In the genomic region with DNA sequence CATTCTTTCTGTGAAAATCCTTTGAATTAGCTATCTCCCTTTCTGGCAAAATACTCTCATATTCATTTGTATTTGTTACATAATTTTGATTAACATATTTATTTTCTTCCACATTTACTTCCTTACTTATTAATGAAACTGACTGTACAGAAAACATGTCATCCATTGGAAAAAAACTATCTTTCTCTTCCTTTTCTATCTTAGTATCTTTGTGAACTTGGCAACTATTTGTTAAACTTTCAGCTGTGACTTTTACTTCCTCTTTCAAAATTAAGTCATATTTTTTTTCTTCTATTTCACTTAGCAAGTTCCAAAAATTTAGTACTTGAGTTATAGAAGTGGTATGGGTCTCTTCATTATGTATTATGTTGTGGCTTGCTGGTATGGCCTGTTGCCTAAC, we compare ENCODE assay signal across 14 cellular contexts. TPM values are rescaled to one million over a fixed set of nuclear protein-coding genes. Genes with fewer than 3 reads are reported as not detected.
A peak's percentile ranks its signal among the peaks of the same experiment; 100 is the strongest.
DNase-seq lines count a peak whose midpoint lies in the region; ATAC-seq and TF ChIP-seq lines count a peak whose summit lies in the region.
"Had no signal": no experiment of that assay in that cellular context is flagged by ENCODE, and none has a peak within 500 bp of the region (broad histone marks: within the 10 kb centered on the region; RNA-seq: fewer than 3 reads in every experiment).

No MANE protein-coding gene starts in this region.

- no peak for TF ChIP-seq CTCF in DOHH2 (IDR thresholded peaks at IDR 0.05; ENCODE audit: low read depth, low read length, poor library complexity, severe bottlenecking)

- no peaks in the 10 kb centered on the region for H3K9me3 ChIP-seq in DOHH2 (ENCODE audit: control insufficient read depth, insufficient read depth, low read length)
- H3K9me3 ChIP-seq: A549 had no signal

- no peaks in the 10 kb centered on the region for H3K36me3 Mint-ChIP-seq in activated T-cell treated with anti-CD3 and anti-CD28 coated beads, Interleukin-2, amount 50 U/mL, for 4 hours (ENCODE audit: insufficient read depth)
- H3K36me3 Mint-ChIP-seq: activated naive CD4-positive, alpha-beta T cell treated with anti-CD3 and anti-CD28 coated beads, Interleukin-2, amount 50 U/mL, for 24 hours had no signal

- no peaks in the 10 kb centered on the region for H3K9me2 ChIP-seq in DOHH2 (replicated peaks; ENCODE audit: control insufficient read depth, low read length)

- no peak overlapping the region for H3K9ac ChIP-seq in mesendoderm (ENCODE audit: low read length)

- H3K27me3 Mint-ChIP-seq in activated T-cell treated with anti-CD3 and anti-CD28 coated beads, Interleukin-2, amount 50 U/mL, for 4 hours (ENCODE audit: low read depth) = peaks cover 9% of the 10 kb centered on the region

- no peak overlapping the region for H2BK120ac ChIP-seq in mesendoderm (ENCODE audit: low read depth, low read length)

- ATAC-seq in GM19035 (IDR thresholded peaks at IDR 0.05; ENCODE audit: unreplicated experiment) (peak; percentile 26), HG02763 (IDR thresholded peaks at IDR 0.05; ENCODE audit: unreplicated experiment) (peak; percentile 36), HG03571 (IDR thresholded peaks at IDR 0.05; ENCODE audit: unreplicated experiment) (peak; percentile 33)
- no peak for ATAC-seq in activated T-cell treated with anti-CD3 and anti-CD28 coated beads, Interleukin-2, amount 50 U/mL, for 4 hours
- ATAC-seq: A549 had no signal

- peaks cover 20% of the 10 kb centered on the region for H3F3A ChIP-seq in DOHH2 (ENCODE audit: control insufficient read depth, insufficient read depth)

- no peak overlapping the region for H2BK15ac ChIP-seq in mesendoderm (replicated peaks; ENCODE audit: low read depth)

- no peak overlapping the region for H4K8ac ChIP-seq in mesendoderm (ENCODE audit: low read depth, low read length)

- no peak overlapping the region for H3K56ac ChIP-seq in mesendoderm (ENCODE audit: low read length)

- H3K36me3 ChIP-seq in DOHH2 (ENCODE audit: control insufficient read depth, low read length) (no peaks in the 10 kb centered on the region), mesendoderm (ENCODE audit: control insufficient read depth, insufficient read depth, low read length) (no peaks in the 10 kb centered on the region)

- no peaks in the 10 kb centered on the region for H3K79me1 ChIP-seq in mesendoderm (ENCODE audit: low read length)

- H3K9me3 Mint-ChIP-seq in activated T-cell treated with anti-CD3 and anti-CD28 coated beads, Interleukin-2, amount 50 U/mL, for 4 hours = no peaks in the 10 kb centered on the region

- no peak overlapping the region for H3K23ac ChIP-seq in mesendoderm (ENCODE audit: low read length)

- H3K4me3 Mint-ChIP-seq in activated T-cell treated with anti-CD3 and anti-CD28 coated beads, Interleukin-2, amount 50 U/mL, for 4 hours = no peak overlapping the region
- H3K4me3 Mint-ChIP-seq: activated naive CD4-positive, alpha-beta T cell treated with anti-CD3 and anti-CD28 coated beads, Interleukin-2, amount 50 U/mL, for 24 hours had no signal

- no peaks in the 10 kb centered on the region for H3K27me3 ChIP-seq in DOHH2 (ENCODE audit: control insufficient read depth, low read length)
- H3K27me3 ChIP-seq in mesendoderm (ENCODE audit: insufficient read depth, low read length, poor library complexity) = no peaks in the 10 kb centered on the region

- H3K4me1 ChIP-seq in DOHH2 (ENCODE audit: control insufficient read depth, low read length) = peaks cover 50% of the 10 kb centered on the region
- H3K4me1 ChIP-seq in mesendoderm (ENCODE audit: control insufficient read depth, low read depth, low read length) = peaks cover 2% of the 10 kb centered on the region
- H3K4me1 ChIP-seq: A549 had no signal

- H3K4ac ChIP-seq in mesendoderm (ENCODE audit: low read depth, low read length) = no peak overlapping the region

- peak overlapping the region; percentile 29 for H3K4me3 ChIP-seq in DOHH2 (ENCODE audit: low read length)
- H3K4me3 ChIP-seq in mesendoderm (ENCODE audit: low read length) = no peak overlapping the region
- H3K4me3 ChIP-seq: A549 had no signal

- peak overlapping the region; percentile 43 for H3K4me2 ChIP-seq in DOHH2 (ENCODE audit: low read length)
- no peak overlapping the region for H3K4me2 ChIP-seq in mesendoderm (ENCODE audit: low read length)
- H3K4me2 ChIP-seq: A549 had no signal

- no peak overlapping the region for H3K18ac ChIP-seq in mesendoderm (ENCODE audit: low read length)

- H4K5ac ChIP-seq in mesendoderm (ENCODE audit: low read length) = no peak overlapping the region

- no peak overlapping the region for H2BK5ac ChIP-seq in mesendoderm (ENCODE audit: low read length)

- H3K79me2 ChIP-seq in DOHH2 (ENCODE audit: control insufficient read depth, low read length) (no peaks in the 10 kb centered on the region), mesendoderm (ENCODE audit: control insufficient read depth, insufficient read depth, low read length) (no peaks in the 10 kb centered on the region)

- H3K27ac ChIP-seq in DOHH2 (ENCODE audit: low read depth, low read length) (peak overlapping the region; percentile 47), mesendoderm (ENCODE audit: low read depth, low read length) (no peak overlapping the region)
- H3K27ac ChIP-seq: A549 had no signal

- H2AK5ac ChIP-seq in mesendoderm (ENCODE audit: low read length) = no peak overlapping the region

- no peak for DNase-seq in AG08395 (ENCODE audit: low spot score)
- no peak for DNase-seq in activated T-cell treated with anti-CD3 and anti-CD28 coated beads, Interleukin-2, amount 50 U/mL, for 4 hours
- no peak for DNase-seq in COR-L47 (lab: John Stamatoyannopoulos, UW)
- DNase-seq in mesendoderm = no peak
- DNase-seq: KBM-7; NCI-H2029 treated with DMSO at 0.1 percent for 48 hours; NK-92 treated with Interleukin-12 subunit alpha and Interleukin-12 subunit beta, amount 100 ng/mL, for 24 hours had no signal

- no peaks in the 10 kb centered on the region for H3K4me1 Mint-ChIP-seq in activated T-cell treated with anti-CD3 and anti-CD28 coated beads, Interleukin-2, amount 50 U/mL, for 4 hours (ENCODE audit: low read depth)
- H3K4me1 Mint-ChIP-seq: activated naive CD4-positive, alpha-beta T cell treated with anti-CD3 and anti-CD28 coated beads, Interleukin-2, amount 50 U/mL, for 24 hours had no signal

- no peaks in the 10 kb centered on the region for H4K20me1 ChIP-seq in DOHH2 (ENCODE audit: control insufficient read depth, insufficient read depth, low read depth, low read length)

RNA-seq across cellular contexts. Expression of a gene that starts 2.6 kb away (rescaled TPM):
- not detected for total RNA-seq in activated T-cell treated with anti-CD3 and anti-CD28 coated beads, Interleukin-2, amount 50 U/mL, for 4 hours
- 0.07 TPM for polyA plus RNA-seq in mesendoderm (2013, experiment 1 of 2)
- 0.07 TPM for polyA plus RNA-seq in mesendoderm (2013, experiment 2 of 2)
- total RNA-seq: T-helper 2 cell treated with Interferon-gamma antibody and Interleukin-4, amounts not matched to agents 100 ng/mL and 5 ng/mL, for 36 hours had no signal
- polyA plus RNA-seq: A549 had no signal

RNA-seq across cellular contexts. Expression of a gene that starts 24.8 kb away (rescaled TPM):
- not detected for total RNA-seq in activated T-cell treated with anti-CD3 and anti-CD28 coated beads, Interleukin-2, amount 50 U/mL, for 4 hours
- polyA plus RNA-seq in mesendoderm (2013, experiment 1 of 2) = 63.8 TPM
- polyA plus RNA-seq in mesendoderm (2013, experiment 2 of 2) = 66.9 TPM
- total RNA-seq: T-helper 2 cell treated with Interferon-gamma antibody and Interleukin-4, amounts not matched to agents 100 ng/mL and 5 ng/mL, for 36 hours had no signal
- polyA plus RNA-seq: A549 had no signal

Comparison
In these comparisons a context has a peak if more than half of its experiments do, and no peak if none do; other contexts are left out.
1. ATAC-seq: peak in GM19035 (single experiment), HG02763 (single experiment) and HG03571 (single experiment); none in activated T-cell treated with anti-CD3 and anti-CD28 coated beads, Interleukin-2, amount 50 U/mL, for 4 hours (0 of 2).